ENCODE assay signal across 9 cellular contexts in the genomic region with DNA sequence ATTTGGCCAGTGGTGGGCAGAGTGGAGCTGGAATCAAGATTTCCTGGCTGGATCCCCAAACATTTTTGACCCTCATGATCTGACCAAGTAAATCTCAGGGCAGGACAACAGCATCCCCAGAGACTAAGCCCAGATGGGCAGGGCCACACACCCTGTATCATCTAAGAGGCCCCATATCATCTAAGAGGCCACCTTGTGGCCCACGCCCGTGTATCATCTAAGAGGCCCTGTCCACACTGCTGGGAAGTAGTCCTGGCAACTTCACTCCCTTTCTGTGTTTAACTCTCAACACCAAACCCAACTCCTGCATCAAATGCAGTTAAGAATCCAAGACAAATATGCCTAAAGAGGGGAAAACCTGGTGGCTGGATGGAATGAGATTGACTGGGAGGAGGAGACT.
DNase-seq lines count a peak whose midpoint lies in the region; ATAC-seq, FAIRE-seq and TF ChIP-seq lines count a peak whose summit lies in the region.
"Had no signal": no experiment of that assay in that cellular context is flagged by ENCODE, and none has a peak within 500 bp of the region (broad histone marks: within the 10 kb centered on the region; RNA-seq: fewer than 3 reads in every experiment).

No MANE protein-coding gene starts in this region.

- no peak for FAIRE-seq in GM12892 (lab: Jason Lieb, UNC)

- no peak for TF ChIP-seq POLR2A in GM12892 (IDR thresholded peaks at IDR 0.05; ENCODE audit: low read depth, low read length)

- H3K27ac ChIP-seq in effector memory CD4-positive, alpha-beta T cell (ENCODE audit: insufficient read depth, low read length, poor library complexity, severe bottlenecking) = no peak overlapping the region
- H3K27ac ChIP-seq: ovary had no signal

- H3K36me3 ChIP-seq in effector memory CD4-positive, alpha-beta T cell (ENCODE audit: control insufficient read depth, insufficient read depth, low read length) = no peaks in the 10 kb centered on the region
- H3K36me3 ChIP-seq: ovary had no signal

- H3K27me3 ChIP-seq in effector memory CD4-positive, alpha-beta T cell (replicated peaks; ENCODE audit: control insufficient read depth, insufficient read depth, low read length, poor library complexity, severe bottlenecking) = no peaks in the 10 kb centered on the region
- H3K27me3 ChIP-seq: ovary had no signal

- intact Hi-C loops in left ventricle myocardium superior (cut with micrococcal nuclease) (loop anchor here (10.0 kb wide), 1 partner anchor 163 kb away; no protein-coding TSS in a partner anchor), cardiac septum (cut with DNase I) (loop anchor here (10.0 kb wide), 1 partner anchor 337 kb away; no protein-coding TSS in a partner anchor)

- H3K4me3 ChIP-seq in fibroblast of pulmonary artery (replicated peaks; ENCODE audit: low read depth, low read length) = no peak overlapping the region
- H3K4me3 ChIP-seq in effector memory CD4-positive, alpha-beta T cell (ENCODE audit: insufficient read depth, low read depth, low read length, poor library complexity, severe bottlenecking) = no peak overlapping the region
- H3K4me3 ChIP-seq: ovary had no signal

- H3K9me3 ChIP-seq in effector memory CD4-positive, alpha-beta T cell (ENCODE audit: control insufficient read depth, low read length) = no peaks in the 10 kb centered on the region
- H3K9me3 ChIP-seq: ovary had no signal

- peak; percentile 13 for ATAC-seq in left ventricle myocardium superior
- ATAC-seq in GM21528 (IDR thresholded peaks at IDR 0.05; ENCODE audit: low FRiP score, unreplicated experiment) = peak; percentile 22
- ATAC-seq in HG03432 (IDR thresholded peaks at IDR 0.05; ENCODE audit: unreplicated experiment) = peak; percentile 28

- no peaks in the 10 kb centered on the region for H3K4me1 ChIP-seq in effector memory CD4-positive, alpha-beta T cell (ENCODE audit: control insufficient read depth, insufficient read depth, low read length, poor library complexity, severe bottlenecking)

- TF ChIP-seq CTCF in fibroblast of pulmonary artery (IDR thresholded peaks at IDR 0.05; ENCODE audit: low read length, missing control alignments) = peak; percentile 8

- DNase-seq in left ventricle myocardium superior (no peak), cardiac septum (ENCODE audit: low spot score) (no peak), fibroblast of pulmonary artery (ENCODE audit: low read depth) (no peak), GM19238 (ENCODE audit: insufficient read length, low spot score) (no peak), GM12892 (ENCODE audit: insufficient read length) (no peak)
- DNase-seq in effector memory CD4-positive, alpha-beta T cell = no peak
